In the genomic region with DNA sequence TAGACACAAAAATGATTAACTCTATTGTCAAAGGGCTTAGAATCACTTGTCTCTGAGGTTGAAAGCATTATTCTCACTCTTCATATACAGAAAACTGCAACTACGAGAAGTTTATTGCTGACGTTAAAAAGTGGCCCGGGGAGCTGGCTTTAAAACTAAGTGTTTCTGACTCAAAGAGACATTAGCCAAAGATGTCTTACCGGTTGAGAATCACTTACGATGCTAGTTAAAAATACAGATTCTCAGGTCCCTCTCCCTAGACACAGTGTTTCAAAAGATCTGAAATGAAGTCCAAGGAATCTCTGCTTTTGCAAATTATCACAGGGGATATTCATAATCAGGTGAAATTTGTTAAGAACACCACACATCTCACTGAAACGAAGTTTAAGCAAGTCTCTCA, we compare ENCODE assay signal across 8 cellular contexts.
DNase-seq lines count a peak whose midpoint lies in the region; ATAC-seq and TF ChIP-seq lines count a peak whose summit lies in the region.

No MANE protein-coding gene starts in this region.

- H3K9me3 Mint-ChIP-seq in dendritic cell treated with granulocyte-macrophage colony-stimulating factor and Interleukin-4, amounts not matched to agents 40 ng/mL and 50 ng/mL, for 4 days = no peaks in the 10 kb centered on the region

- peaks cover 6% of the 10 kb centered on the region for H3K27me3 Mint-ChIP-seq in dendritic cell treated with granulocyte-macrophage colony-stimulating factor and Interleukin-4, amounts not matched to agents 40 ng/mL and 50 ng/mL, for 4 days

- intact Hi-C loops in dendritic cell treated with granulocyte-macrophage colony-stimulating factor and Interleukin-4, amounts not matched to agents 40 ng/mL and 50 ng/mL, for 4 days (cut with micrococcal nuclease) = no loop called here

- H3K9me3 ChIP-seq in neuron (ENCODE audit: low read length) = no peaks in the 10 kb centered on the region

- peaks cover 13% of the 10 kb centered on the region for H3K4me1 ChIP-seq in neuron (ENCODE audit: insufficient read depth, low read length)

- peak overlapping the region; percentile 98 for H2AFZ ChIP-seq in neuron (ENCODE audit: low read depth, low read length)

- DNase-seq in COR-L47 (lab: John Stamatoyannopoulos, UW) (peak; percentile 23), NB4 (ENCODE audit: low read depth) (no peak), islet precursor cell (no peak), HCEC 1CT (no peak)

- ATAC-seq in HG03039 (IDR thresholded peaks at IDR 0.05; ENCODE audit: unreplicated experiment) (no peak), GM21526 (IDR thresholded peaks at IDR 0.05; ENCODE audit: low FRiP score, unreplicated experiment) (no peak)

- H3K36me3 Mint-ChIP-seq in dendritic cell treated with granulocyte-macrophage colony-stimulating factor and Interleukin-4, amounts not matched to agents 40 ng/mL and 50 ng/mL, for 4 days (ENCODE audit: low read depth) = peaks cover 8% of the 10 kb centered on the region

- H3K27ac Mint-ChIP-seq in dendritic cell treated with granulocyte-macrophage colony-stimulating factor and Interleukin-4, amounts not matched to agents 40 ng/mL and 50 ng/mL, for 4 days = no peak overlapping the region

- TF ChIP-seq CTCF in NB4 (IDR thresholded peaks at IDR 0.05; ENCODE audit: low read depth, low read length) = no peak

- no peak for TF ChIP-seq POLR2A in NB4 (IDR thresholded peaks at IDR 0.05; ENCODE audit: extremely low read depth, insufficient read length)

- no peaks in the 10 kb centered on the region for H3K27me3 ChIP-seq in neuron (ENCODE audit: insufficient read depth, low read length)

- H3K4me3 ChIP-seq in NB4 (ENCODE audit: low read depth, low read length) (peak overlapping the region; percentile 77), neuron (ENCODE audit: low read length) (peak overlapping the region; percentile 91)

- H3K4me1 Mint-ChIP-seq in dendritic cell treated with granulocyte-macrophage colony-stimulating factor and Interleukin-4, amounts not matched to agents 40 ng/mL and 50 ng/mL, for 4 days (ENCODE audit: low read depth) = peaks cover 16% of the 10 kb centered on the region

- no peaks in the 10 kb centered on the region for H3K36me3 ChIP-seq in neuron (ENCODE audit: insufficient read depth, low read length)

- H3K4me3 Mint-ChIP-seq in dendritic cell treated with granulocyte-macrophage colony-stimulating factor and Interleukin-4, amounts not matched to agents 40 ng/mL and 50 ng/mL, for 4 days = peak overlapping the region; percentile 90
